9 cellular contexts compared by ENCODE assay signal in genomic region chr1:112702067-112702395, GRCh38. TPM values are rescaled to one million over a fixed set of nuclear protein-coding genes. Genes with fewer than 3 reads are reported as not detected.
A peak's percentile ranks its signal among the peaks of the same experiment; 100 is the strongest.
DNase-seq lines count a peak whose midpoint lies in the region; ATAC-seq and TF ChIP-seq lines count a peak whose summit lies in the region.
"Had no signal": no experiment of that assay in that cellular context is flagged by ENCODE, and none has a peak within 500 bp of the region (broad histone marks: within the 10 kb centered on the region; RNA-seq: fewer than 3 reads in every experiment).

No MANE protein-coding gene starts in this region.

- ATAC-seq in HG02981 (IDR thresholded peaks at IDR 0.05; ENCODE audit: unreplicated experiment), result no peak

- TF ChIP-seq POLR2A in adrenal gland (IDR thresholded peaks at IDR 0.05) (no peak), thyroid gland (IDR thresholded peaks at IDR 0.05) (no peak)

- H3K4me1 Mint-ChIP-seq in activated naive CD4-positive, alpha-beta T cell treated with anti-CD3 and anti-CD28 coated beads for 36 hours (ENCODE audit: low read depth), result peaks cover 60% of the 10 kb centered on the region
- peaks cover 87% of the 10 kb centered on the region for H3K4me1 Mint-ChIP-seq in mesothelial cell of epicardium

- H3K9me3 ChIP-seq in adrenal gland (replicated peaks in 1 of 3) (no peaks in the 10 kb centered on the region), thyroid gland (no peaks in the 10 kb centered on the region)

- no peaks in the 10 kb centered on the region for H3K27me3 Mint-ChIP-seq in activated naive CD4-positive, alpha-beta T cell treated with anti-CD3 and anti-CD28 coated beads for 36 hours (ENCODE audit: low read depth)
- no peaks in the 10 kb centered on the region for H3K27me3 Mint-ChIP-seq in mesothelial cell of epicardium (ENCODE audit: low read depth)

- TF ChIP-seq CTCF in adrenal gland (IDR thresholded peaks at IDR 0.05) (no peak), mesothelial cell of epicardium (IDR thresholded peaks at IDR 0.05; ENCODE audit: unreplicated experiment) (no peak), thyroid gland (IDR thresholded peaks at IDR 0.05) (no peak)

- WGBS in adrenal gland, 4 donors, result 55 to 71% (median 63%) methylated on average over 3 of the region's 3 CpGs
- 79 to 80% methylated on average over 3 of the region's 3 CpGs for WGBS in thyroid gland, 2 donors

- H3K27ac ChIP-seq in adrenal gland, result peak overlapping the region in 4 of 5 donors; percentile 15 to 95 (median 90)
- H3K27ac ChIP-seq in thyroid gland, result peak overlapping the region in 2 of 3 donors; percentile 79 to 83

- intact Hi-C loops in activated naive CD4-positive, alpha-beta T cell treated with anti-CD3 and anti-CD28 coated beads for 36 hours (cut with micrococcal nuclease), result loop anchor here (5.0 to 10.0 kb wide), 2 partner anchors 255 to 1233 kb away; partner anchors contain the start of gene SLC16A1
- intact Hi-C loops in adrenal gland (cut with DNase I) (no loop called here), thyroid gland (cut with DNase I) (loop anchor here (10.0 kb wide), 2 partner anchors 197 to 237 kb away; partner anchors contain the start of gene WNT2B)

- H3K27me3 ChIP-seq in adrenal gland, result no peaks in the 10 kb centered on the region
- H3K27me3 ChIP-seq in thyroid gland, result no peaks in the 10 kb centered on the region

- peak overlapping the region; percentile 71 for H3K27ac Mint-ChIP-seq in activated naive CD4-positive, alpha-beta T cell treated with anti-CD3 and anti-CD28 coated beads for 36 hours
- peak overlapping the region; percentile 98 for H3K27ac Mint-ChIP-seq in mesothelial cell of epicardium

- no peak for DNase-seq in activated naive CD4-positive, alpha-beta T cell treated with anti-CD3 and anti-CD28 coated beads for 36 hours
- no peak for DNase-seq in activated naive CD4-positive, alpha-beta T cell treated with anti-CD3 and anti-CD28 coated beads, Interleukin-2, amount 50 U/mL, for 16 hours
- DNase-seq in adrenal gland (no peak), mesothelial cell of epicardium (ENCODE audit: low spot score in 2 of 2, unreplicated experiment in 2 of 2) (no peak), thyroid gland (no peak)
- DNase-seq in stimulated activated CD4-positive, alpha-beta T cell treated with anti-CD3 and anti-CD28 coated beads, Interleukin-4, amount 100 ng/mL, for 1 hour, result no peak
- DNase-seq in activated effector memory CD4-positive, alpha-beta T cell treated with Interleukin-2 at 50 U/mL for 16 hours, result no peak
- DNase-seq: Kasumi-1 had no signal

- peaks cover 0 to 53% of the 10 kb centered on the region in 2 donors for H3K36me3 ChIP-seq in adrenal gland (replicated peaks in 1 of 2)
- H3K36me3 ChIP-seq in thyroid gland, result peaks cover 3 to 4% of the 10 kb centered on the region in 2 donors

- CTCF ChIA-PET in activated naive CD4-positive, alpha-beta T cell treated with anti-CD3 and anti-CD28 coated beads for 36 hours (lab: Charles Lee), result interaction anchor here (4.4 kb wide), 1 partner anchor 14 kb away, joined by 25 read pairs; the partner anchor contains the start of gene PPM1J

- peaks cover 1% of the 10 kb centered on the region for H3K36me3 Mint-ChIP-seq in activated naive CD4-positive, alpha-beta T cell treated with anti-CD3 and anti-CD28 coated beads for 36 hours (ENCODE audit: low read depth)
- H3K36me3 Mint-ChIP-seq in mesothelial cell of epicardium, result peaks cover 21% of the 10 kb centered on the region

- no peak overlapping the region for H3K4me3 Mint-ChIP-seq in activated naive CD4-positive, alpha-beta T cell treated with anti-CD3 and anti-CD28 coated beads for 36 hours
- peak overlapping the region; percentile 5 for H3K4me3 Mint-ChIP-seq in mesothelial cell of epicardium

- H3K9me3 Mint-ChIP-seq in activated naive CD4-positive, alpha-beta T cell treated with anti-CD3 and anti-CD28 coated beads for 36 hours, result no peaks in the 10 kb centered on the region
- H3K9me3 Mint-ChIP-seq in mesothelial cell of epicardium, result no peaks in the 10 kb centered on the region

- no peak overlapping the region for H3K4me3 ChIP-seq in adrenal gland
- no peak overlapping the region for H3K4me3 ChIP-seq in thyroid gland (replicated peaks in 1 of 3)

- H3K4me1 ChIP-seq in adrenal gland (replicated peaks in 1 of 2), result peaks cover 48 to 76% of the 10 kb centered on the region in 2 donors
- H3K4me1 ChIP-seq in thyroid gland, result peaks cover 31 to 65% of the 10 kb centered on the region in 2 donors

RNA-seq across cellular contexts. Expression of gene RHOC, which starts 4.9 kb away (rescaled TPM):
- total RNA-seq in activated naive CD4-positive, alpha-beta T cell treated with anti-CD3 and anti-CD28 coated beads for 36 hours, result 10 to 100 TPM; 36.3 to 37.3 TPM
- total RNA-seq in adrenal gland, result 100 to 1,000 TPM; 191 to 374 (median 235) TPM
- polyA plus RNA-seq in adrenal gland, result 100 to 1,000 TPM; 186 to 242 (median 238) TPM
- total RNA-seq in mesothelial cell of epicardium, result 159 to 163 TPM (median 162 TPM) in 3 replicates
- 100 to 1,000 TPM; 125 to 188 (median 175) TPM for total RNA-seq in thyroid gland

RNA-seq across cellular contexts. Expression of gene PPM1J, which starts 13.1 kb away (rescaled TPM):
- 1 to 10 TPM in 1 of 2 experiments, under 1 TPM in 1; 0.74 to 1.0 TPM for total RNA-seq in activated naive CD4-positive, alpha-beta T cell treated with anti-CD3 and anti-CD28 coated beads for 36 hours
- total RNA-seq in adrenal gland (1 to 10 TPM in 3 of 8 donors, under 1 TPM in 4, not detected in 1; 0.31 to 4.7 (median 0.61) TPM), mesothelial cell of epicardium (4.3 to 4.7 TPM (median 4.4 TPM) in 3 replicates), thyroid gland (1 to 10 TPM; 1.7 to 4.8 (median 3.0) TPM)
- polyA plus RNA-seq in adrenal gland, result 1 to 10 TPM; 1.7 to 5.1 (median 2.7) TPM

RNA-seq across cellular contexts. Expression of gene MOV10, which starts 27.6 kb away (rescaled TPM):
- total RNA-seq in activated naive CD4-positive, alpha-beta T cell treated with anti-CD3 and anti-CD28 coated beads for 36 hours, result 10 to 100 TPM; 46.0 to 48.8 TPM
- total RNA-seq in adrenal gland (10 to 100 TPM; 39.1 to 86.7 (median 58.1) TPM), mesothelial cell of epicardium (145 to 163 TPM (median 154 TPM) in 3 replicates), thyroid gland (10 to 100 TPM; 20.2 to 27.7 (median 27.5) TPM)
- polyA plus RNA-seq in adrenal gland, result 100 to 1,000 TPM in 2 of 3 donors, 10 to 100 TPM in 1; 43.7 to 372 (median 242) TPM

Comparison
In these comparisons a context has a peak if more than half of its experiments do, and no peak if none do; other contexts are left out.
1. intact Hi-C loops: an anchor here in activated naive CD4-positive, alpha-beta T cell treated with anti-CD3 and anti-CD28 coated beads for 36 hours (5.0 to 10.0 kb wide) and thyroid gland (10.0 kb wide); none called in adrenal gland.